ENCODE assay signal across 13 cellular contexts in the genomic region with DNA sequence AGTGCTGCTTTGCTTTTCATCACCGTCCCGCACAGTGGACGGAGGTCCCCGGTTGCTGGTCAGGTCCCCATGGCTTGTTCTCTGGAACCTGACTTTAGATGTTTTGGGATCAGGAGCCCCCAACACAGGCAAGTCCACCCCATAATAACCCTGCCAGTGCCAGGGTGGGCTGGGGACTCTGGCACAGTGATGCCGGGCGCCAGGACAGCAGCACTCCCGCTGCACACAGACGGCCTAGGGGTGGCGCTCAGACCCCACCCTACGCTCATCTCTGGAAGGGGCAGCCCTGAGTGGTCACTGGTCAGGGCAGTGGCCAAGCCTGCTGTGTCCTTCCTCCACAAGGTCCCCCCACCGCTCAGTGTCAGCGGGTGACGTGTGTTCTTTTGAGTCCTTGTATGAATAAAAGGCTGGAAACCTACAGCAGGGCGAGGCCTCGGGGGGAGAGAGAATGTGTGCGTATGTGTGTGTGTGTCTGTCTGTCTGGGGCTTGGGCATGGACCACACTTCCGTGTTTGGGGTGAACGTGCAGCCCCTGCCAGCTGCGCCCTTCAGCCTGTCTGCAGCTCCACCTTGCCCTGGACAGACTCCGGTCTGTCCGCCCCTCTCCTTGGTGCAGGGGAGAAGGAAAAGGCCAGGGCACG. TPM values are rescaled to one million over a fixed set of nuclear protein-coding genes. Genes with fewer than 3 reads are reported as not detected.
DNase-seq lines count a peak whose midpoint lies in the region; ATAC-seq and TF ChIP-seq lines count a peak whose summit lies in the region.
"Had no signal": no experiment of that assay in that cellular context is flagged by ENCODE, and none has a peak within 500 bp of the region (broad histone marks: within the 10 kb centered on the region; RNA-seq: fewer than 3 reads in every experiment).

No MANE protein-coding gene starts in this region.

- H3K9me3 ChIP-seq in right atrium auricular region, result no peaks in the 10 kb centered on the region

- peaks cover 17% of the 10 kb centered on the region for H3K36me3 ChIP-seq in right atrium auricular region

- H3K4me1 ChIP-seq in right atrium auricular region, result no peaks in the 10 kb centered on the region
- H3K4me1 ChIP-seq: parathyroid adenoma, tibial nerve had no signal

- H3K4me3 Mint-ChIP-seq in activated CD4-positive, alpha-beta T cell treated with anti-CD3 and anti-CD28 coated beads for 36 hours, result no peak overlapping the region
- no peak overlapping the region for H3K4me3 Mint-ChIP-seq in activated CD4-positive, alpha-beta memory T cell treated with anti-CD3 and anti-CD28 coated beads for 36 hours

- H3K27ac Mint-ChIP-seq in activated CD4-positive, alpha-beta T cell treated with anti-CD3 and anti-CD28 coated beads for 36 hours, result no peak overlapping the region
- H3K27ac Mint-ChIP-seq in activated CD4-positive, alpha-beta memory T cell treated with anti-CD3 and anti-CD28 coated beads for 36 hours, result no peak overlapping the region

- DNase-seq in activated CD4-positive, alpha-beta T cell treated with anti-CD3 and anti-CD28 coated beads, Interleukin-2, amount 50 U/mL, for 1 hour, result peak; percentile 0
- no peak for DNase-seq in activated CD4-positive, alpha-beta T cell treated with anti-CD3 and anti-CD28 coated beads for 36 hours
- peak; percentile 7 for DNase-seq in activated CD4-positive, alpha-beta memory T cell treated with anti-CD3 and anti-CD28 coated beads for 36 hours
- DNase-seq in right atrium auricular region (ENCODE audit: low spot score) (peak; percentile 56), amygdala (lab: John Stamatoyannopoulos, UW) (no peak), globus pallidus (ENCODE audit: low spot score) (no peak), anterior cingulate cortex (lab: John Stamatoyannopoulos, UW) (no peak)
- DNase-seq in stimulated activated CD8-positive, alpha-beta memory T cell treated with anti-CD3 and anti-CD28 coated beads, Interleukin-4, amount 100 ng/mL, for 48 hours, result peak; percentile 12
- DNase-seq: EL, esophagus squamous epithelium, NCI-H748 treated with DMSO at 0.1 percent for 48 hours had no signal

- no peak overlapping the region for H3K4me3 ChIP-seq in right atrium auricular region
- H3K4me3 ChIP-seq: esophagus squamous epithelium, tibial nerve had no signal

- H3K36me3 Mint-ChIP-seq in activated CD4-positive, alpha-beta T cell treated with anti-CD3 and anti-CD28 coated beads for 36 hours (ENCODE audit: low read depth), result peaks cover 2% of the 10 kb centered on the region
- H3K36me3 Mint-ChIP-seq in activated CD4-positive, alpha-beta memory T cell treated with anti-CD3 and anti-CD28 coated beads for 36 hours, result no peaks in the 10 kb centered on the region

- H3K9me3 Mint-ChIP-seq in activated CD4-positive, alpha-beta T cell treated with anti-CD3 and anti-CD28 coated beads for 36 hours (ENCODE audit: low read depth), result no peaks in the 10 kb centered on the region
- peaks cover 3% of the 10 kb centered on the region for H3K9me3 Mint-ChIP-seq in activated CD4-positive, alpha-beta memory T cell treated with anti-CD3 and anti-CD28 coated beads for 36 hours

- no peak for ATAC-seq in activated CD4-positive, alpha-beta T cell treated with anti-CD3 and anti-CD28 coated beads for 36 hours

- POLR2A ChIA-PET in activated CD4-positive, alpha-beta T cell treated with anti-CD3 and anti-CD28 coated beads for 36 hours (lab: Charles Lee), result no interaction called here
- POLR2A ChIA-PET in activated CD4-positive, alpha-beta memory T cell treated with anti-CD3 and anti-CD28 coated beads for 36 hours (lab: Charles Lee), result no interaction called here

- no peaks in the 10 kb centered on the region for H3K27me3 Mint-ChIP-seq in activated CD4-positive, alpha-beta T cell treated with anti-CD3 and anti-CD28 coated beads for 36 hours
- no peaks in the 10 kb centered on the region for H3K27me3 Mint-ChIP-seq in activated CD4-positive, alpha-beta memory T cell treated with anti-CD3 and anti-CD28 coated beads for 36 hours

- CTCF ChIA-PET in activated CD4-positive, alpha-beta T cell treated with anti-CD3 and anti-CD28 coated beads for 36 hours (lab: Charles Lee), result no interaction called here
- CTCF ChIA-PET in activated CD4-positive, alpha-beta memory T cell treated with anti-CD3 and anti-CD28 coated beads for 36 hours (lab: Charles Lee), result no interaction called here

- H3K27me3 ChIP-seq in right atrium auricular region, result no peaks in the 10 kb centered on the region
- H3K27me3 ChIP-seq: esophagus squamous epithelium, tibial nerve had no signal

- H3K4me1 Mint-ChIP-seq in activated CD4-positive, alpha-beta T cell treated with anti-CD3 and anti-CD28 coated beads for 36 hours, result no peaks in the 10 kb centered on the region
- no peaks in the 10 kb centered on the region for H3K4me1 Mint-ChIP-seq in activated CD4-positive, alpha-beta memory T cell treated with anti-CD3 and anti-CD28 coated beads for 36 hours (ENCODE audit: low read depth)

- intact Hi-C loops in activated CD4-positive, alpha-beta T cell treated with anti-CD3 and anti-CD28 coated beads for 36 hours (cut with DNase I, micrococcal nuclease), result no loop called here
- intact Hi-C loops in activated CD4-positive, alpha-beta memory T cell treated with anti-CD3 and anti-CD28 coated beads for 36 hours (cut with micrococcal nuclease), result no loop called here

- TF ChIP-seq CTCF in right atrium auricular region (IDR thresholded peaks at IDR 0.05), result no peak

- no peak overlapping the region for H3K27ac ChIP-seq in right atrium auricular region
- H3K27ac ChIP-seq: esophagus squamous epithelium, parathyroid adenoma, tibial nerve had no signal

RNA-seq across cellular contexts. Expression of gene GPC1, which starts 32.3 kb away (rescaled TPM):
- total RNA-seq in activated CD4-positive, alpha-beta T cell treated with anti-CD3 and anti-CD28 coated beads for 36 hours, result 1 to 10 TPM; 1.7 to 2.0 TPM
- 1 to 10 TPM; 4.7 to 4.9 TPM for total RNA-seq in activated CD4-positive, alpha-beta memory T cell treated with anti-CD3 and anti-CD28 coated beads for 36 hours
- total RNA-seq in right atrium auricular region, result 100 to 1,000 TPM in 1 of 2 donors, 10 to 100 TPM in 1; 77.4 to 103 TPM

Comparison
In these comparisons a context has a peak if more than half of its experiments do, and no peak if none do; other contexts are left out.
1. DNase-seq: peak in activated CD4-positive, alpha-beta T cell treated with anti-CD3 and anti-CD28 coated beads, Interleukin-2, amount 50 U/mL, for 1 hour (single experiment), activated CD4-positive, alpha-beta memory T cell treated with anti-CD3 and anti-CD28 coated beads for 36 hours (single experiment), right atrium auricular region (single experiment) and stimulated activated CD8-positive, alpha-beta memory T cell treated with anti-CD3 and anti-CD28 coated beads, Interleukin-4, amount 100 ng/mL, for 48 hours (single experiment); none in activated CD4-positive, alpha-beta T cell treated with anti-CD3 and anti-CD28 coated beads for 36 hours (single experiment), amygdala (0 of 56), globus pallidus (single experiment) and anterior cingulate cortex (0 of 58).
2. RNA of gene GPC1, which starts 32.3 kb away (total RNA-seq): 77.4 to 103 TPM in right atrium auricular region; 4.7 to 4.9 TPM in activated CD4-positive, alpha-beta memory T cell treated with anti-CD3 and anti-CD28 coated beads for 36 hours and 1.7 to 2.0 TPM in activated CD4-positive, alpha-beta T cell treated with anti-CD3 and anti-CD28 coated beads for 36 hours; every median in the first group is over 10 times any median in the second.